Comparison of ENCODE assay signal across 14 cellular contexts in the genomic region with DNA sequence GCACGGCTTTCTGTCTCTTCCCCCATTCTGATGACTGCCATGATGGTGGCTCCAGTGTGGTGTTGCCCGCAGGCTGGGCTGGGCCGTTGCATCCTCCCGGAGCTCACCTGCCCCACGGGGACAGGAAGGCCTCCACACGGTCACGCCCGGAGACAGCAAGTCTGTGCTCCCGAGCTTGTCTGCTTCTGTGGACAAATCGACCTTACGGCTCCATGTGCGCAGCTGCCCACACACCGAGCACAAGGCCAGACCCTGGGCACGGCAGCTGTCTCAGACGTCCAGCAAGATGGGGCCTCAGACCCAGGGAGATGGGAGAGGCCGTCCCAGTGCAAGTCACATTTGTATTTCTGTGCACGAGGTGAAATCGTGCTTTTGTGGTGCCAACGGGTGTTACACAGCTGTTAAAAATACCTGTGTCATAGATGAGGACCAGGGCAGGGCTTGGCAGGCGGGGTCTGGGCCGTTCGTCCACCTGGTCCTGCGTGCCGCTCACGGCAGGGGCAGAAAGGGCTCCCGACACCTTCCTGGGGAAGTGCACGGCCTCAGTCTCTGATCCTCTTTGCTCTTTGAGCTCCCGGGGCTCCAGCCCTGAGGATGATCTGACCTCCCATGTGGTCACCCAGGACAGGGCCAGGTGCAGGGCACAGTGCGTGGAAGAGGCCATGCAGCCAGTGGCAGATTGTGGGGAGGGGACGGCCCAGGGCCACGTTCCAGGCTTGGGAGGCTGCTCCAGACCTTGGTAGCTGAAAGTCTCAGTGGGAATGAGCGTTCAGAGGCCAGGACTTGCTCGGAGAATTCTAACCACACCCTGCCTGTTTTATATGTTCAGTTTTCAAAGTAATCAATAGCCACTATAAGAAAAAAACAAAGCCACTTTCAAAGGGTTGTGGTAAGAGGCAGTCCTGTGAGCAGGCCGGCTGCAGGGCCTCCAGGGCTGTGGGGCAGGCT. TPM values are rescaled to one million over a fixed set of nuclear protein-coding genes. Genes with fewer than 3 reads are reported as not detected.
DNase-seq lines count a peak whose midpoint lies in the region; ATAC-seq, FAIRE-seq and TF ChIP-seq lines count a peak whose summit lies in the region.
"Had no signal": no experiment of that assay in that cellular context is flagged by ENCODE, and none has a peak within 500 bp of the region (broad histone marks: within the 10 kb centered on the region; RNA-seq: fewer than 3 reads in every experiment).

No MANE protein-coding gene starts in this region.

- no peak for ATAC-seq in activated CD8-positive, alpha-beta T cell treated with anti-CD3 and anti-CD28 coated beads for 36 hours
- ATAC-seq in activated CD8-positive, alpha-beta T cell treated with anti-CD3 and anti-CD28 coated beads, Interleukin-2, amount 10 ng/mL, durations not matched to agents 7 days and 5 days, result no peak
- ATAC-seq: GM23338 had no signal

- WGBS in adrenal gland, 4 donors, result 87 to 88% (median 88%) methylated on average over 29 to 34 of the region's 34 CpGs
- WGBS in stomach, 5 donors, result 78 to 81% (median 81%) methylated on average over 29 to 34 of the region's 34 CpGs

- H3K4me1 ChIP-seq in adrenal gland (replicated peaks in 1 of 2), result no peaks in the 10 kb centered on the region
- peaks cover 0 to 18% (median 7%) of the 10 kb centered on the region in 4 donors for H3K4me1 ChIP-seq in stomach

- no peak overlapping the region for H3K27ac Mint-ChIP-seq in activated CD8-positive, alpha-beta T cell treated with anti-CD3 and anti-CD28 coated beads for 36 hours
- H3K27ac Mint-ChIP-seq in activated CD8-positive, alpha-beta T cell treated with anti-CD3 and anti-CD28 coated beads, Interleukin-2, amount 10 ng/mL, durations not matched to agents 7 days and 5 days, result no peak overlapping the region
- H3K27ac Mint-ChIP-seq: activated CD4-positive, alpha-beta memory T cell treated with anti-CD3 and anti-CD28 coated beads for 36 hours; activated naive CD8-positive, alpha-beta T cell had no signal

- CTCF ChIA-PET in activated CD8-positive, alpha-beta T cell treated with anti-CD3 and anti-CD28 coated beads for 36 hours (lab: Charles Lee), result no interaction called here
- CTCF ChIA-PET in activated CD8-positive, alpha-beta T cell treated with anti-CD3 and anti-CD28 coated beads, Interleukin-2, amount 10 ng/mL, durations not matched to agents 7 days and 5 days (lab: Charles Lee), result no interaction called here

- no peaks in the 10 kb centered on the region for H3K9me3 Mint-ChIP-seq in activated CD8-positive, alpha-beta T cell treated with anti-CD3 and anti-CD28 coated beads for 36 hours
- no peaks in the 10 kb centered on the region for H3K9me3 Mint-ChIP-seq in activated CD8-positive, alpha-beta T cell treated with anti-CD3 and anti-CD28 coated beads, Interleukin-2, amount 10 ng/mL, durations not matched to agents 7 days and 5 days (ENCODE audit: insufficient read depth)
- H3K9me3 Mint-ChIP-seq: activated CD4-positive, alpha-beta memory T cell treated with anti-CD3 and anti-CD28 coated beads for 36 hours; GM23338 had no signal

- no peaks in the 10 kb centered on the region for H3K36me3 Mint-ChIP-seq in activated CD8-positive, alpha-beta T cell treated with anti-CD3 and anti-CD28 coated beads for 36 hours (ENCODE audit: low read depth)
- H3K36me3 Mint-ChIP-seq in activated CD8-positive, alpha-beta T cell treated with anti-CD3 and anti-CD28 coated beads, Interleukin-2, amount 10 ng/mL, durations not matched to agents 7 days and 5 days (ENCODE audit: low read depth), result no peaks in the 10 kb centered on the region
- H3K36me3 Mint-ChIP-seq: activated CD4-positive, alpha-beta memory T cell treated with anti-CD3 and anti-CD28 coated beads for 36 hours; activated naive CD8-positive, alpha-beta T cell had no signal

- intact Hi-C loops in activated CD8-positive, alpha-beta T cell treated with anti-CD3 and anti-CD28 coated beads for 36 hours (cut with micrococcal nuclease), result no loop called here
- intact Hi-C loops in adrenal gland (cut with DNase I) (no loop called here), stomach (cut with DNase I; ENCODE audit: low total_unique reads) (loop anchor here (10.0 kb wide), 2 partner anchors 60 to 130 kb away; no protein-coding TSS in a partner anchor)

- TF ChIP-seq CTCF in activated CD8-positive, alpha-beta T cell treated with anti-CD3 and anti-CD28 coated beads for 36 hours (IDR thresholded peaks at IDR 0.05), result no peak
- TF ChIP-seq CTCF in adrenal gland (IDR thresholded peaks at IDR 0.05) (no peak), stomach (IDR thresholded peaks at IDR 0.05) (no peak)

- H3K4me3 ChIP-seq in adrenal gland (no peak overlapping the region), stomach (no peak overlapping the region)
- H3K4me3 ChIP-seq: GM23338 had no signal

- H3K36me3 ChIP-seq in adrenal gland (replicated peaks in 1 of 2), result peaks cover 0 to 25% of the 10 kb centered on the region in 2 donors
- H3K36me3 ChIP-seq in stomach, result peaks cover 30 to 96% (median 83%) of the 10 kb centered on the region in 4 donors

- FAIRE-seq in H54 (lab: Jason Lieb, UNC), result no peak
- FAIRE-seq: islet of Langerhans had no signal

- peak; percentile 0 for DNase-seq in activated CD8-positive, alpha-beta T cell treated with anti-CD3 and anti-CD28 coated beads for 36 hours
- no peak for DNase-seq in activated CD8-positive, alpha-beta T cell treated with anti-CD3 and anti-CD28 coated beads, Interleukin-2, amount 10 ng/mL, durations not matched to agents 7 days and 5 days
- DNase-seq in adrenal gland (peak in 6 of 7 donors; percentile 0 to 44 (median 11)), iPS-NIHi11 (ENCODE audit: low spot score) (peak; percentile 26), stomach (no peak), GM03348 (ENCODE audit: low spot score) (no peak), H54 (ENCODE audit: insufficient read length, low spot score) (no peak)
- no peak for DNase-seq in stimulated activated CD4-positive, alpha-beta T cell treated with anti-CD3 and anti-CD28 coated beads, Interleukin-2, amount 100 ng/mL, for 24 hours
- DNase-seq: ACHN; activated CD4-positive, alpha-beta memory T cell treated with anti-CD3 and anti-CD28 coated beads for 36 hours; NCI-H345 had no signal

- TF ChIP-seq EP300 in stomach (IDR thresholded peaks at IDR 0.05), result no peak

- H3K9me3 ChIP-seq in adrenal gland (replicated peaks in 1 of 3), result no peaks in the 10 kb centered on the region
- no peaks in the 10 kb centered on the region for H3K9me3 ChIP-seq in stomach

- no peaks in the 10 kb centered on the region for H3K4me1 Mint-ChIP-seq in activated CD8-positive, alpha-beta T cell treated with anti-CD3 and anti-CD28 coated beads for 36 hours (ENCODE audit: low read depth)
- no peaks in the 10 kb centered on the region for H3K4me1 Mint-ChIP-seq in activated CD8-positive, alpha-beta T cell treated with anti-CD3 and anti-CD28 coated beads, Interleukin-2, amount 10 ng/mL, durations not matched to agents 7 days and 5 days (ENCODE audit: low read depth)
- H3K4me1 Mint-ChIP-seq: GM23338 had no signal

- H3K27me3 Mint-ChIP-seq in activated CD8-positive, alpha-beta T cell treated with anti-CD3 and anti-CD28 coated beads for 36 hours, result no peaks in the 10 kb centered on the region
- H3K27me3 Mint-ChIP-seq in activated CD8-positive, alpha-beta T cell treated with anti-CD3 and anti-CD28 coated beads, Interleukin-2, amount 10 ng/mL, durations not matched to agents 7 days and 5 days (ENCODE audit: low read depth), result no peaks in the 10 kb centered on the region
- H3K27me3 Mint-ChIP-seq: activated CD4-positive, alpha-beta memory T cell treated with anti-CD3 and anti-CD28 coated beads for 36 hours; activated naive CD8-positive, alpha-beta T cell had no signal

- H3K27me3 ChIP-seq in adrenal gland, result no peaks in the 10 kb centered on the region
- no peaks in the 10 kb centered on the region for H3K27me3 ChIP-seq in stomach

- TF ChIP-seq POLR2A in adrenal gland (IDR thresholded peaks at IDR 0.05) (no peak), stomach (IDR thresholded peaks at IDR 0.05) (no peak), H54 (IDR thresholded peaks at IDR 0.05; ENCODE audit: low read depth, low read length) (no peak)

- POLR2A ChIA-PET in activated CD8-positive, alpha-beta T cell treated with anti-CD3 and anti-CD28 coated beads for 36 hours (lab: Charles Lee), result interaction anchor here (0.5 kb wide), 1 partner anchor 418 kb away, joined by 3 read pairs; no protein-coding TSS in a partner anchor
- POLR2A ChIA-PET in activated CD8-positive, alpha-beta T cell treated with anti-CD3 and anti-CD28 coated beads, Interleukin-2, amount 10 ng/mL, durations not matched to agents 7 days and 5 days (lab: Charles Lee), result no interaction called here

- no peak overlapping the region for H3K4me3 Mint-ChIP-seq in activated CD8-positive, alpha-beta T cell treated with anti-CD3 and anti-CD28 coated beads for 36 hours
- no peak overlapping the region for H3K4me3 Mint-ChIP-seq in activated CD8-positive, alpha-beta T cell treated with anti-CD3 and anti-CD28 coated beads, Interleukin-2, amount 10 ng/mL, durations not matched to agents 7 days and 5 days
- H3K4me3 Mint-ChIP-seq: activated CD4-positive, alpha-beta memory T cell treated with anti-CD3 and anti-CD28 coated beads for 36 hours; activated naive CD8-positive, alpha-beta T cell; GM23338 had no signal

- H3K27ac ChIP-seq in adrenal gland (peak overlapping the region in 1 of 5 donors; percentile 16), stomach (peak overlapping the region in 3 of 5 donors; percentile 56 to 72 (median 68))

RNA-seq across cellular contexts. Expression of gene COL6A1, which starts 13.4 kb away (rescaled TPM):
- total RNA-seq in activated CD8-positive, alpha-beta T cell treated with anti-CD3 and anti-CD28 coated beads for 36 hours, result 1 to 10 TPM; 4.1 to 5.2 TPM
- under 1 TPM; 0.26 to 0.42 TPM for total RNA-seq in activated CD8-positive, alpha-beta T cell treated with anti-CD3 and anti-CD28 coated beads, Interleukin-2, amount 10 ng/mL, durations not matched to agents 7 days and 5 days
- total RNA-seq in adrenal gland, result 100 to 1,000 TPM in 7 of 8 donors, 10 to 100 TPM in 1; 70.4 to 362 (median 151) TPM
- polyA plus RNA-seq in adrenal gland, result 100 to 1,000 TPM in 2 of 3 donors, 10 to 100 TPM in 1; 22.3 to 490 (median 341) TPM
- total RNA-seq in stomach, result 100 to 1,000 TPM; 147 to 756 (median 342) TPM
- 100 to 1,000 TPM in 1 of 3 donors, 10 to 100 TPM in 2; 63.2 to 174 (median 73.6) TPM for polyA plus RNA-seq in stomach

Comparison
In these comparisons a context has a peak if more than half of its experiments do, and no peak if none do; other contexts are left out.
1. DNase-seq: peak in activated CD8-positive, alpha-beta T cell treated with anti-CD3 and anti-CD28 coated beads for 36 hours (single experiment), adrenal gland (6 of 7) and iPS-NIHi11 (single experiment); none in activated CD8-positive, alpha-beta T cell treated with anti-CD3 and anti-CD28 coated beads, Interleukin-2, amount 10 ng/mL, durations not matched to agents 7 days and 5 days (single experiment), stomach (single experiment), GM03348 (single experiment), stimulated activated CD4-positive, alpha-beta T cell treated with anti-CD3 and anti-CD28 coated beads, Interleukin-2, amount 100 ng/mL, for 24 hours (0 of 2) and H54 (single experiment).
2. RNA of gene COL6A1, which starts 13.4 kb away (total RNA-seq): 147 to 756 TPM in stomach and 70.4 to 362 TPM in adrenal gland; 4.1 to 5.2 TPM in activated CD8-positive, alpha-beta T cell treated with anti-CD3 and anti-CD28 coated beads for 36 hours and 0.26 to 0.42 TPM in activated CD8-positive, alpha-beta T cell treated with anti-CD3 and anti-CD28 coated beads, Interleukin-2, amount 10 ng/mL, durations not matched to agents 7 days and 5 days; every median in the first group is over 10 times any median in the second.